ENCODE assay signal across 8 cellular contexts in genomic region chr17:19196382-19197204, GRCh38. TPM values are rescaled to one million over a fixed set of nuclear protein-coding genes. Genes with fewer than 3 reads are reported as not detected.
A peak's percentile ranks its signal among the peaks of the same experiment; 100 is the strongest.
DNase-seq lines count a peak whose midpoint lies in the region; ATAC-seq, FAIRE-seq and TF ChIP-seq lines count a peak whose summit lies in the region.
"Not testable (repeated sequence)": the region's sequence is repeated elsewhere in the genome, so short reads cannot be mapped to it uniquely, and the experiment has no call there.

No MANE protein-coding gene starts in this region.

- in situ Hi-C loops in mammary epithelial cell (cut with MboI; ENCODE audit: low sequenced_read_pairs in 2 of 2): not testable (repeated sequence)

- not testable (repeated sequence) for H3K4me1 ChIP-seq in A673 (ENCODE audit: insufficient read depth, low read length, poor library complexity, severe bottlenecking); mammary epithelial cell (ENCODE audit: insufficient read depth, low read length); kidney (ENCODE audit: control insufficient read depth in 1 of 2, insufficient read depth in 1 of 2, low read depth in 1 of 2, low read length in 2 of 2)

- not testable (repeated sequence) for H3K79me2 ChIP-seq in mammary epithelial cell (ENCODE audit: insufficient read depth, low read length)

- FAIRE-seq in kidney (lab: Jason Lieb, UNC): not testable (repeated sequence)

- ATAC-seq in GM18907 (IDR thresholded peaks at IDR 0.05; ENCODE audit: unreplicated experiment) (peak; percentile 80), HG03439 (IDR thresholded peaks at IDR 0.05; ENCODE audit: unreplicated experiment) (peak; percentile 82)

- BruUV-seq in A673 (replicated peaks; lab: Mats Ljungman, UMichigan); mammary epithelial cell (replicated peaks; lab: Mats Ljungman, UMichigan): not testable (repeated sequence)

- dilution Hi-C loops in mammary epithelial cell (cut with HindIII; ENCODE audit: low sequenced_read_pairs): not testable (repeated sequence)

- H3K9ac ChIP-seq in mammary epithelial cell (ENCODE audit: insufficient read depth, low read length); kidney (ENCODE audit: low read length in 2 of 2): not testable (repeated sequence)

- H3K9me3 ChIP-seq in A673 (ENCODE audit: low read depth, low read length, poor library complexity, severe bottlenecking); mammary epithelial cell (replicated peaks; ENCODE audit: insufficient read depth, low read length); kidney (ENCODE audit: control insufficient read depth in 1 of 2, low read length in 2 of 2): not testable (repeated sequence)

- POLR2A ChIA-PET in A673 (lab: Charles Lee; ENCODE audit: low non-redundant PET): not testable (repeated sequence)

- not testable (repeated sequence) for DNase-seq in A673 (ENCODE audit: low spot score); H7; mammary epithelial cell
- peak; percentile 3 for DNase-seq in activated CD4-positive, alpha-beta T cell treated with anti-CD3 and anti-CD28 coated beads for 48 hours
- DNase-seq in kidney (peak; percentile 51), posterior cingulate gyrus (peak in 7 of 10 donors; percentile 3 to 82 (median 21))

- WGBS in mammary epithelial cell (ENCODE audit: low coverage, missing lambda C conversion rate): no CpG with 5 or more reads among the region's 33 CpGs

- intact Hi-C loops in A673 (cut with micrococcal nuclease; ENCODE audit: unreplicated experiment); mammary epithelial cell (cut with micrococcal nuclease); kidney (cut with DNase I); posterior cingulate gyrus (cut with DNase I): not testable (repeated sequence)

- H3K4me2 ChIP-seq in mammary epithelial cell (ENCODE audit: insufficient read depth, low read depth, low read length): peak overlapping the region; percentile 16

- CTCF ChIA-PET in A673 (lab: Charles Lee); mammary epithelial cell (lab: Charles Lee; ENCODE audit: low non-redundant PET): not testable (repeated sequence)

- not testable (repeated sequence) for H3K27ac ChIP-seq in A673 (ENCODE audit: low read depth, low read length, poor library complexity, severe bottlenecking); mammary epithelial cell (ENCODE audit: insufficient read depth, low read depth, low read length); kidney (ENCODE audit: low read depth in 2 of 2, low read length in 2 of 2)

- H2AFZ ChIP-seq in mammary epithelial cell (ENCODE audit: low read depth, low read length): peak overlapping the region; percentile 26

- not testable (repeated sequence) for H3K36me3 ChIP-seq in A673 (ENCODE audit: insufficient read depth, low read length, poor library complexity, severe bottlenecking); H7 (replicated peaks; ENCODE audit: control insufficient read depth, insufficient read depth, low read length); mammary epithelial cell (ENCODE audit: insufficient read depth, low read length); kidney (ENCODE audit: control insufficient read depth in 1 of 2, insufficient read depth in 2 of 2, low read length in 2 of 2)

- H4K20me1 ChIP-seq in mammary epithelial cell (ENCODE audit: insufficient read depth, low read length): not testable (repeated sequence)

- not testable (repeated sequence) for TF ChIP-seq CTCF in A673 (conservative IDR thresholded peaks at IDR 0.05; ENCODE audit: low read depth, low read length); mammary epithelial cell (conservative IDR thresholded peaks at IDR 0.05 in 1 of 2, IDR thresholded peaks at IDR 0.05 in 1 of 2; ENCODE audit: extremely low read depth in 1 of 2, insufficient read depth in 1 of 2, low read depth in 1 of 2, low read length in 2 of 2); kidney (IDR thresholded peaks at IDR 0.05; ENCODE audit: borderline replicate concordance, extremely low read depth, insufficient read depth)

- H3K4me3 ChIP-seq in A673 (ENCODE audit: low read depth, low read length, poor library complexity, severe bottlenecking): peak overlapping the region; percentile 19
- H3K4me3 ChIP-seq in H7 (ENCODE audit: insufficient read depth, low read depth, low read length): peak overlapping the region; percentile 14; the same call in 1 of the 2 replicates
- peak overlapping the region in 1 of 3 experiments; percentile 36 for H3K4me3 ChIP-seq in mammary epithelial cell (replicated peaks in 1 of 3; ENCODE audit: insufficient read depth in 1 of 3, low read depth in 2 of 3, low read length in 3 of 3)
- H3K4me3 ChIP-seq in kidney (ENCODE audit: low read length in 2 of 2): not testable (repeated sequence)

- not testable (repeated sequence) for H3K27me3 ChIP-seq in A673 (replicated peaks; ENCODE audit: insufficient read depth, low read depth, low read length, poor library complexity); H7 (ENCODE audit: control insufficient read depth, insufficient read depth, low read length); mammary epithelial cell (ENCODE audit: insufficient read depth, low read length)

RNA-seq across cellular contexts. Expression of gene EPN2, which starts 40.6 kb away (rescaled TPM):
- total RNA-seq in A673 (2021) (52.0 and 55.6 TPM in 2 replicates), mammary epithelial cell (10 to 100 TPM; 19.8 to 32.4 TPM), kidney (45.4 TPM)
- total RNA-seq in H7 (2014; rRNA removed; shearing (Covaris generic)): 23.7 and 30.3 TPM in 2 replicates
- polyA plus RNA-seq in mammary epithelial cell (19.5 TPM), kidney (ENCODE audit: insufficient read depth, low read depth, low replicate concordance) (18.0 TPM)
- 28.5 TPM for polyA minus RNA-seq in mammary epithelial cell
